In the genomic region with DNA sequence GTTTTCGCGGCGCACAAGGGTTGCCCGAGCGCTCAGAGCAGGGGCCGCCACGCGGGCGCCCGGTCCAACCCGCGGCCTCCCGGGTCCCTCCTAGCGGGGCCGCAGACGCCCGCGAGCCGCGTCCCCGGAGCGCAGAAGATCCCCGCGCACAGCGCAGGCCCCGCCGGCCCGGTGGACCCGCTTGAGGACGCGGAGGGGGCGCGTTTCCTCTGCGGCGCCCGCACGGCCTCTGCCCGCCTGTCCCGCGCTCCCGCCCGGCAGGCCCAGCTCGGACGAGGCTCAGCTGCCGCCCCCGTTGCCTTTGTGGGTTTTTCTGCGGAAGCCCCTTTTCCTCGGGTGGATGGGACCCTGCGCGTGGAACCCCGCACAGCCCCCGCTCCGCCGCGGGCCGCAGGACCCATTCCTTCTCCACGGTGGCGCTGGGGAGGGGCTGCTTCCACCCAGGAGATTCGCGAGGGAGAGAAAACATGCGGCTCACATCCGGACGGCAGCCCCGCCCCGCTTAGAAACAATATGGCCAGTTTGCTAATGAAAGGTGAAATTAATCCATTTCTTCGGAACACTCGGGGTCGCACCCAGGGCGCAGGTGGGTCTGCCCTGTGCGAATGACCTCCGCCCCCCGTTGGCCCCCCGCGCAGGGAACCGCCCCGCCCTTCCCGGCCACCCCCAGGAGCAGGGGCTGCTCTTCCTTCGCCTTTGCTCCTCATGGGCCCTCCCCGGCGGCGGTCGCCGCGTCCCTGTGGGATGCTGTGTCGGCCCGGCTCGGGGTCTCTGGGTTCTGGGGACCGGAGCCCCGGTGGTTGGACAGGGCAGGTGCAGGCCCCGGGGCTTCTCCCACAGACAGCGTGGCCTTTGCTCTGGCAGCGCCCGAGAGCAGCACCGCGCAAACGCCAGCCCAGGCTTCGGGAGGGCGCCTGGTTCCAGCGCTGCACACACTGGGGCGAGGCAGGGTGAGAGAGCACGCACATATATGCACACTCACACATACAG, we compare ENCODE assay signal across 14 cellular contexts.
DNase-seq lines count a peak whose midpoint lies in the region; ATAC-seq lines count a peak whose summit lies in the region.
"Had no signal": no experiment of that assay in that cellular context is flagged by ENCODE, and none has a peak within 500 bp of the region (broad histone marks: within the 10 kb centered on the region; RNA-seq: fewer than 3 reads in every experiment).

No MANE protein-coding gene starts in this region.

- H3K4me2 ChIP-seq in BLaER1, result peak overlapping the region; percentile 47

- H3K4me1 ChIP-seq in BLaER1 (peaks cover 74% of the 10 kb centered on the region), adipocyte (ENCODE audit: control insufficient read depth, insufficient read depth, low read length) (peaks cover 35% of the 10 kb centered on the region), iPS DF 6.9 (ENCODE audit: control insufficient read depth, insufficient read depth, low read length) (peaks cover 2% of the 10 kb centered on the region; the same call in 1 of the 2 replicates)

- H3K9ac ChIP-seq in BLaER1 (no peak overlapping the region), adipocyte (ENCODE audit: low read length) (peak overlapping the region; percentile 24)

- peaks cover 84% of the 10 kb centered on the region for H4K20me1 ChIP-seq in BLaER1

- H3K27me3 ChIP-seq in BLaER1 (peaks cover 100% of the 10 kb centered on the region), adipocyte (replicated peaks; ENCODE audit: control insufficient read depth, insufficient read depth, low read length) (peaks cover 42% of the 10 kb centered on the region), iPS DF 6.9 (ENCODE audit: control insufficient read depth, insufficient read depth, low read length) (peaks cover 19% of the 10 kb centered on the region)

- DNase-seq in adipocyte (ENCODE audit: low read depth) (peak; percentile 19), iPS DF 6.9 (ENCODE audit: low read depth, low spot score) (no peak), retina (peak; percentile 64), DMS53 treated with DMSO at 0.1 percent for 48 hours (lab: John Stamatoyannopoulos, UW; ENCODE audit: unreplicated experiment) (no peak), glomerular visceral epithelial cell (ENCODE audit: extremely low spot score) (no peak), NCI-H2107 (lab: John Stamatoyannopoulos, UW) (no peak)
- DNase-seq: central memory CD4-positive, alpha-beta T cell; NCI-H146; NCI-H774 had no signal

- no peaks in the 10 kb centered on the region for H3K9me3 ChIP-seq in BLaER1
- H3K9me3 ChIP-seq in adipocyte (ENCODE audit: control insufficient read depth, low read length), result no peaks in the 10 kb centered on the region
- no peaks in the 10 kb centered on the region for H3K9me3 ChIP-seq in iPS DF 6.9 (ENCODE audit: control insufficient read depth, insufficient read depth, low read length)
- H3K9me3 ChIP-seq: gastroesophageal sphincter had no signal

- H3K27ac ChIP-seq in BLaER1 (no peak overlapping the region), iPS DF 6.9 (ENCODE audit: low read length) (no peak overlapping the region)
- H3K27ac ChIP-seq: gastroesophageal sphincter, SK-N-MC had no signal

- no CpG with 5 or more reads among the region's 101 CpGs for WGBS in iPS DF 6.9 (ENCODE audit: insufficient coverage, insufficient read length)

- no peak for ATAC-seq in HG02678 (IDR thresholded peaks at IDR 0.05; ENCODE audit: unreplicated experiment)
- ATAC-seq: activated CD4-positive, CD25-positive, alpha-beta regulatory T cell treated with anti-CD3 and anti-CD28 coated beads, Interleukin-2, amount 50 U/mL, for 24 hours; gastroesophageal sphincter had no signal

- H3K4me3 ChIP-seq in BLaER1 (peak overlapping the region; percentile 32; the same call in 1 of the 2 replicates), adipocyte (ENCODE audit: low read length) (peak overlapping the region; percentile 12), iPS DF 6.9 (ENCODE audit: low read length) (peak overlapping the region; percentile 7; the same call in 1 of the 2 replicates)
- H3K4me3 ChIP-seq: SK-N-MC had no signal

- no peaks in the 10 kb centered on the region for H3K36me3 ChIP-seq in BLaER1
- no peaks in the 10 kb centered on the region for H3K36me3 ChIP-seq in adipocyte (ENCODE audit: control insufficient read depth, insufficient read depth, low read length, severe bottlenecking)
- no peaks in the 10 kb centered on the region for H3K36me3 ChIP-seq in iPS DF 6.9 (ENCODE audit: control insufficient read depth, insufficient read depth, low read length)
- H3K36me3 ChIP-seq: gastroesophageal sphincter had no signal

Comparison
In these comparisons a context has a peak if more than half of its experiments do, and no peak if none do; other contexts are left out.
1. DNase-seq: peak in adipocyte (single experiment) and retina (single experiment); none in iPS DF 6.9 (single experiment), DMS53 treated with DMSO at 0.1 percent for 48 hours (single experiment), glomerular visceral epithelial cell (single experiment) and NCI-H2107 (single experiment).
2. Peak in every context shown above with its lines, with median percentiles within 50 percentile points of each other: H3K4me3 ChIP-seq.